Comparison of ENCODE assay signal across 8 cellular contexts in genomic region chr1:160954158-160955104, GRCh38. TPM values are rescaled to one million over a fixed set of nuclear protein-coding genes. Genes with fewer than 3 reads are reported as not detected.
DNase-seq lines count a peak whose midpoint lies in the region; ATAC-seq and TF ChIP-seq lines count a peak whose summit lies in the region.

Gene ITLN2, minus strand, starts transcription at chr1:160954809. Its CDS starts 68 bp downstream, at chr1:160954741.

- TF ChIP-seq CTCF in CD8-positive, alpha-beta T cell (IDR thresholded peaks at IDR 0.05): peak; percentile 55

- H3K27ac ChIP-seq in CD8-positive, alpha-beta T cell (ENCODE audit: low read depth, low read length): no peak within 1 kb of the TSS

- CTCF ChIA-PET in CD8-positive, alpha-beta T cell (lab: Charles Lee): interaction anchor here (0.6 to 9.0 kb wide), 31 partner anchors 9 to 279 kb away, joined by 3 to 189 read pairs (median 4); partner anchors contain the start of gene SLAMF7
- CTCF ChIA-PET in activated CD8-positive, alpha-beta T cell treated with anti-CD3 and anti-CD28 coated beads, Interleukin-2, amount 10 ng/mL, durations not matched to agents 7 days and 5 days (lab: Charles Lee): interaction anchor here (0.6 to 6.5 kb wide), 61 partner anchors 9 to 279 kb away, joined by 3 to 323 read pairs (median 5); partner anchors contain the start of genes CD244, F11R, ITLN1 and KLHDC9

- peak in 6 of 7 experiments; percentile 10 to 67 (median 36) for DNase-seq in CD8-positive, alpha-beta T cell
- DNase-seq in NCI-H345 (lab: John Stamatoyannopoulos, UW): peak; percentile 15
- DNase-seq in activated CD8-positive, alpha-beta T cell treated with anti-CD3 and anti-CD28 coated beads, Interleukin-2, amount 10 ng/mL, durations not matched to agents 7 days and 5 days: peak; percentile 75
- peak; percentile 2 for DNase-seq in fibroblast of peridontal ligament (ENCODE audit: extremely low read depth)
- DNase-seq in retina: peak; percentile 5

- H3K27me3 Mint-ChIP-seq in CD8-positive, alpha-beta T cell (ENCODE audit: low read depth): no peaks in the 10 kb centered on the region
- H3K27me3 Mint-ChIP-seq in activated CD8-positive, alpha-beta T cell treated with anti-CD3 and anti-CD28 coated beads, Interleukin-2, amount 10 ng/mL, durations not matched to agents 7 days and 5 days (ENCODE audit: low read depth): no peaks in the 10 kb centered on the region

- no peaks in the 10 kb centered on the region for H3K9me3 ChIP-seq in CD8-positive, alpha-beta T cell (ENCODE audit: low read length)

- H3K27me3 ChIP-seq in CD8-positive, alpha-beta T cell (ENCODE audit: insufficient read depth, low read length): no peaks in the 10 kb centered on the region

- H3K27ac Mint-ChIP-seq in CD8-positive, alpha-beta T cell: no peak within 1 kb of the TSS
- peak within 1 kb of the TSS; percentile 74 for H3K27ac Mint-ChIP-seq in activated CD8-positive, alpha-beta T cell treated with anti-CD3 and anti-CD28 coated beads, Interleukin-2, amount 10 ng/mL, durations not matched to agents 7 days and 5 days

- no peaks in the 10 kb centered on the region for H3K36me3 Mint-ChIP-seq in CD8-positive, alpha-beta T cell
- H3K36me3 Mint-ChIP-seq in activated CD8-positive, alpha-beta T cell treated with anti-CD3 and anti-CD28 coated beads, Interleukin-2, amount 10 ng/mL, durations not matched to agents 7 days and 5 days (ENCODE audit: low read depth): no peaks in the 10 kb centered on the region

- intact Hi-C loops in CD8-positive, alpha-beta T cell (cut with DNase I, micrococcal nuclease): no loop called here

- H3K36me3 ChIP-seq in CD8-positive, alpha-beta T cell (ENCODE audit: insufficient read depth, low read length): no peaks in the 10 kb centered on the region

- no peaks in the 10 kb centered on the region for H3K9me3 Mint-ChIP-seq in CD8-positive, alpha-beta T cell
- no peaks in the 10 kb centered on the region for H3K9me3 Mint-ChIP-seq in activated CD8-positive, alpha-beta T cell treated with anti-CD3 and anti-CD28 coated beads, Interleukin-2, amount 10 ng/mL, durations not matched to agents 7 days and 5 days (ENCODE audit: insufficient read depth)

- POLR2A ChIA-PET in CD8-positive, alpha-beta T cell (lab: Charles Lee): interaction anchor here (1.2 to 2.0 kb wide), 3 partner anchors 118 to 186 kb away, joined by 3 to 5 read pairs (median 4); no protein-coding TSS in a partner anchor
- POLR2A ChIA-PET in activated CD8-positive, alpha-beta T cell treated with anti-CD3 and anti-CD28 coated beads, Interleukin-2, amount 10 ng/mL, durations not matched to agents 7 days and 5 days (lab: Charles Lee): interaction anchor here (0.6 to 1.2 kb wide), 2 partner anchors 20 to 120 kb away, joined by 3 to 6 read pairs; no protein-coding TSS in a partner anchor

- H3K4me1 Mint-ChIP-seq in CD8-positive, alpha-beta T cell (ENCODE audit: low read depth): peaks cover 12% of the 10 kb centered on the region
- peaks cover 22% of the 10 kb centered on the region for H3K4me1 Mint-ChIP-seq in activated CD8-positive, alpha-beta T cell treated with anti-CD3 and anti-CD28 coated beads, Interleukin-2, amount 10 ng/mL, durations not matched to agents 7 days and 5 days (ENCODE audit: low read depth)

- H3K4me3 ChIP-seq in CD8-positive, alpha-beta T cell (ENCODE audit: low read depth, low read length): no peak within 1 kb of the TSS

- H3K4me3 Mint-ChIP-seq in CD8-positive, alpha-beta T cell: no peak within 1 kb of the TSS
- no peak within 1 kb of the TSS for H3K4me3 Mint-ChIP-seq in activated CD8-positive, alpha-beta T cell treated with anti-CD3 and anti-CD28 coated beads, Interleukin-2, amount 10 ng/mL, durations not matched to agents 7 days and 5 days

- peak; percentile 72 for ATAC-seq in CD8-positive, alpha-beta T cell
- ATAC-seq in GM19467 (IDR thresholded peaks at IDR 0.05; ENCODE audit: unreplicated experiment): peak; percentile 53
- peak; percentile 83 for ATAC-seq in activated CD8-positive, alpha-beta T cell treated with anti-CD3 and anti-CD28 coated beads, Interleukin-2, amount 10 ng/mL, durations not matched to agents 7 days and 5 days
- ATAC-seq in HG03457 (IDR thresholded peaks at IDR 0.05; ENCODE audit: unreplicated experiment): no peak
- ATAC-seq in GM21367 (IDR thresholded peaks at IDR 0.05; ENCODE audit: unreplicated experiment): no peak

- peaks cover 8% of the 10 kb centered on the region for H3K4me1 ChIP-seq in CD8-positive, alpha-beta T cell (ENCODE audit: insufficient read depth, low read length)

RNA-seq across cellular contexts. Expression of gene ITLN2, which starts in this region (rescaled TPM):
- total RNA-seq in CD8-positive, alpha-beta T cell: not detected
- total RNA-seq in activated CD8-positive, alpha-beta T cell treated with anti-CD3 and anti-CD28 coated beads, Interleukin-2, amount 10 ng/mL, durations not matched to agents 7 days and 5 days: not detected

Comparison
In these comparisons a context has a peak if more than half of its experiments do, and no peak if none do; other contexts are left out.
1. Peak in DNase-seq and ATAC-seq in CD8-positive, alpha-beta T cell; RNA of the gene not detected or under 1 TPM.
2. Peak in DNase-seq and ATAC-seq in activated CD8-positive, alpha-beta T cell treated with anti-CD3 and anti-CD28 coated beads, Interleukin-2, amount 10 ng/mL, durations not matched to agents 7 days and 5 days; RNA of the gene not detected or under 1 TPM.
3. DNase-seq: peak in every context shown above with its lines; median percentile 75 in activated CD8-positive, alpha-beta T cell treated with anti-CD3 and anti-CD28 coated beads, Interleukin-2, amount 10 ng/mL, durations not matched to agents 7 days and 5 days; 36 in CD8-positive, alpha-beta T cell; 15 in NCI-H345; 5 in retina; 2 in fibroblast of peridontal ligament.